Comparison of ENCODE assay signal across 23 cellular contexts in genomic region chr4:125010776-125011503, GRCh38.
A peak's percentile ranks its signal among the peaks of the same experiment; 100 is the strongest.
DNase-seq lines count a peak whose midpoint lies in the region; ATAC-seq and TF ChIP-seq lines count a peak whose summit lies in the region.
"Had no signal": no experiment of that assay in that cellular context is flagged by ENCODE, and none has a peak within 500 bp of the region (broad histone marks: within the 10 kb centered on the region; RNA-seq: fewer than 3 reads in every experiment).

No MANE protein-coding gene starts in this region.

- intact Hi-C loops in PC-9 (cut with micrococcal nuclease; ENCODE audit: unreplicated experiment) (no loop called here), vagina (cut with DNase I) (no loop called here)

- no peak for TF ChIP-seq POLR2A in vagina (IDR thresholded peaks at IDR 0.05)

- H3K4me3 ChIP-seq in PC-9: no peak overlapping the region
- H3K4me3 ChIP-seq in epithelial cell of esophagus (ENCODE audit: low read length): no peak overlapping the region
- H3K4me3 ChIP-seq in vagina: no peak overlapping the region
- H3K4me3 ChIP-seq: cardiac muscle cell, Peyer's patch had no signal

- peak overlapping the region; percentile 40; the same call in 1 of the 2 replicates for H2AFZ ChIP-seq in PC-9

- no peak overlapping the region for H3K4me2 ChIP-seq in PC-9

- no peak for TF ChIP-seq CTCF in PC-9 (conservative IDR thresholded peaks at IDR 0.05)
- TF ChIP-seq CTCF in epithelial cell of esophagus (IDR thresholded peaks at IDR 0.05; ENCODE audit: insufficient read depth, low read depth, low read length, missing control alignments): no peak
- TF ChIP-seq CTCF in vagina (IDR thresholded peaks at IDR 0.05): no peak

- no peaks in the 10 kb centered on the region for H3K4me1 ChIP-seq in PC-9 (replicated peaks; ENCODE audit: insufficient read depth)
- H3K4me1 ChIP-seq in vagina: peaks cover 5% of the 10 kb centered on the region
- H3K4me1 ChIP-seq: Peyer's patch had no signal

- H3K79me2 ChIP-seq in PC-9 (ENCODE audit: low read depth): no peaks in the 10 kb centered on the region

- H4K20me1 ChIP-seq in PC-9 (ENCODE audit: insufficient read depth): no peaks in the 10 kb centered on the region

- DNase-seq in PC-9 (no peak), epithelial cell of esophagus (ENCODE audit: low read depth) (peak; percentile 86), iris pigment epithelial cell (ENCODE audit: low read depth) (peak; percentile 10), vagina (ENCODE audit: extremely low spot score in 2 of 2) (no peak), NCI-H2081 (lab: John Stamatoyannopoulos, UW) (no peak), HUDEP-2 (lab: John Stamatoyannopoulos, UW; ENCODE audit: unreplicated experiment in 76 of 76) (no peak)
- DNase-seq: activated B cell treated with CpG ODN at 0.5 μM for 24 hours; activated CD4-positive, alpha-beta memory T cell treated with anti-CD3 and anti-CD28 coated beads for 36 hours; anterior cingulate cortex; cortex of kidney; HFFc6; naive B cell; NCI-H1048; NCI-H187; NCI-H526; occipital lobe; Peyer's patch; stimulated activated naive CD4-positive, alpha-beta T cell had no signal

- H3K9me2 ChIP-seq in PC-9 (ENCODE audit: insufficient read depth): peaks cover 3% of the 10 kb centered on the region; the same call in 1 of the 2 replicates

- CTCF ChIA-PET in PC-9 (lab: Charles Lee): no interaction called here

- POLR2A ChIA-PET in PC-9 (lab: Charles Lee; ENCODE audit: unreplicated experiment): interaction anchor here (0.6 kb wide), 2 partner anchors 224 to 640 kb away, joined by 3 read pairs; no protein-coding TSS in a partner anchor

- H3K27ac ChIP-seq in PC-9 (no peak overlapping the region), vagina (peak overlapping the region; percentile 21)
- H3K27ac ChIP-seq: C4-2B, cardiac muscle cell, HL-60, Peyer's patch had no signal

- no TSS peak for BruUV-seq in PC-9 (replicated peaks; lab: Mats Ljungman, UMichigan)

- no peak for ATAC-seq in HG03571 (IDR thresholded peaks at IDR 0.05; ENCODE audit: unreplicated experiment)
- ATAC-seq: left lobe of liver had no signal

- H3K9me3 ChIP-seq in PC-9 (ENCODE audit: insufficient read depth, low read depth): no peaks in the 10 kb centered on the region
- no peaks in the 10 kb centered on the region for H3K9me3 ChIP-seq in vagina
- H3K9me3 ChIP-seq: Peyer's patch had no signal

- H3F3A ChIP-seq in PC-9 (ENCODE audit: insufficient read depth, low read depth): no peaks in the 10 kb centered on the region

- no peaks in the 10 kb centered on the region for H3K36me3 ChIP-seq in PC-9 (ENCODE audit: low read depth)
- H3K36me3 ChIP-seq in vagina: no peaks in the 10 kb centered on the region
- H3K36me3 ChIP-seq: cardiac muscle cell, Peyer's patch had no signal

- H3K27me3 ChIP-seq in PC-9 (ENCODE audit: insufficient read depth, low read depth) (no peaks in the 10 kb centered on the region), vagina (no peaks in the 10 kb centered on the region)
- H3K27me3 ChIP-seq: cardiac muscle cell, Peyer's patch had no signal

Comparison
In these comparisons a context has a peak if more than half of its experiments do, and no peak if none do; other contexts are left out.
1. DNase-seq: peak in epithelial cell of esophagus (single experiment) and iris pigment epithelial cell (single experiment); none in PC-9 (0 of 2), vagina (0 of 2), NCI-H2081 (0 of 2) and HUDEP-2 (0 of 76).